24 cellular contexts compared by ENCODE assay signal in genomic region chr3:160796089-160796812, GRCh38. TPM values are rescaled to one million over a fixed set of nuclear protein-coding genes. Genes with fewer than 3 reads are reported as not detected.
DNase-seq lines count a peak whose midpoint lies in the region; ATAC-seq and TF ChIP-seq lines count a peak whose summit lies in the region.
"Had no signal": no experiment of that assay in that cellular context is flagged by ENCODE, and none has a peak within 500 bp of the region (broad histone marks: within the 10 kb centered on the region; RNA-seq: fewer than 3 reads in every experiment).

No MANE protein-coding gene starts in this region.

- H3K4me3 ChIP-seq in body of pancreas (no peak overlapping the region), lower lobe of right lung (no peak overlapping the region), suprapubic skin (no peak overlapping the region)
- H3K4me3 ChIP-seq: colonic mucosa, Peyer's patch, tibial nerve had no signal

- intact Hi-C loops in body of pancreas (cut with DNase I), result no loop called here
- intact Hi-C loops in lower lobe of right lung (cut with DNase I), result no loop called here

- DNase-seq in NCI-H82 (lab: John Stamatoyannopoulos, UW) (peak; percentile 48), NCI-H82 treated with DMSO at 0.1 percent for 48 hours (lab: John Stamatoyannopoulos, UW; ENCODE audit: unreplicated experiment) (no peak), body of pancreas (no peak), lower lobe of right lung (no peak), suprapubic skin (ENCODE audit: low spot score in 2 of 2) (no peak), NOMO-1 treated with dmso at 0.1 percent for 144 hours (lab: John Stamatoyannopoulos, UW; ENCODE audit: unreplicated experiment) (no peak), DMS 273 treated with DMSO at 0.1 percent for 48 hours (lab: John Stamatoyannopoulos, UW) (no peak), GM03348 (ENCODE audit: low spot score) (no peak)
- DNase-seq: 8988T; activated CD4-positive, alpha-beta T cell treated with anti-CD3 and anti-CD28 coated beads for 4 hours; activated CD8-positive, alpha-beta memory T cell treated with anti-CD3 and anti-CD28 coated beads for 24 hours; activated T-cell treated with anti-CD3 and anti-CD28 coated beads, Interleukin-2, amount 50 U/mL, for 1 hour; CD4-positive, alpha-beta T cell; effector memory CD4-positive, alpha-beta T cell; foreskin melanocyte; GF-D8; H7; hypothalamus; NCI-H187; nucleus accumbens; Peyer's patch; stimulated activated naive CD8-positive, alpha-beta T cell treated with anti-CD3 and anti-CD28 coated beads, Interleukin-15, Interleukin-2, amounts not matched to agents 100 U/mL and 50 U/mL, for 24 hours had no signal

- H3K9me3 ChIP-seq in body of pancreas (no peaks in the 10 kb centered on the region), lower lobe of right lung (no peaks in the 10 kb centered on the region), suprapubic skin (no peaks in the 10 kb centered on the region)
- H3K9me3 ChIP-seq: colonic mucosa, Peyer's patch, tibial nerve had no signal

- WGBS in body of pancreas, 2 donors, result 63 to 64% methylated on average over 4 of the region's 4 CpGs
- WGBS in suprapubic skin, result 70% methylated on average over 4 of the region's 4 CpGs

- peaks cover 45% of the 10 kb centered on the region for H3K4me1 ChIP-seq in body of pancreas
- H3K4me1 ChIP-seq in lower lobe of right lung, result peaks cover 3% of the 10 kb centered on the region
- peaks cover 34% of the 10 kb centered on the region for H3K4me1 ChIP-seq in suprapubic skin
- H3K4me1 ChIP-seq: colonic mucosa, Peyer's patch had no signal

- TF ChIP-seq POLR2A in body of pancreas (IDR thresholded peaks at IDR 0.05) (no peak), suprapubic skin (IDR thresholded peaks at IDR 0.05) (no peak)

- peak overlapping the region; percentile 4 to 88 (median 71) for H3K27ac ChIP-seq in body of pancreas
- peak overlapping the region; percentile 43 for H3K27ac ChIP-seq in lower lobe of right lung
- H3K27ac ChIP-seq in suprapubic skin, result peak overlapping the region; percentile 71
- H3K27ac ChIP-seq: colonic mucosa, Peyer's patch had no signal

- TF ChIP-seq CTCF in body of pancreas (IDR thresholded peaks at IDR 0.05), result no peak
- no peak for TF ChIP-seq CTCF in lower lobe of right lung (IDR thresholded peaks at IDR 0.05)
- TF ChIP-seq CTCF in suprapubic skin (IDR thresholded peaks at IDR 0.05), result no peak

- ATAC-seq in body of pancreas (no peak), lower lobe of right lung (no peak)
- ATAC-seq: stimulated activated naive CD8-positive, alpha-beta T cell treated with anti-CD3 and anti-CD28 coated beads, Interleukin-15, Interleukin-2, amounts not matched to agents 100 U/mL and 50 U/mL, for 24 hours had no signal

- no peaks in the 10 kb centered on the region for H3K27me3 ChIP-seq in body of pancreas
- no peaks in the 10 kb centered on the region for H3K27me3 ChIP-seq in lower lobe of right lung (ENCODE audit: low read depth)
- H3K27me3 ChIP-seq in suprapubic skin, result no peaks in the 10 kb centered on the region
- H3K27me3 ChIP-seq: colonic mucosa, Peyer's patch, tibial nerve had no signal

- TF ChIP-seq EP300 in suprapubic skin (IDR thresholded peaks at IDR 0.05), result no peak

- H3K36me3 ChIP-seq in body of pancreas (replicated peaks in 1 of 2; ENCODE audit: insufficient read depth in 1 of 2, low read depth in 2 of 2) (no peaks in the 10 kb centered on the region), lower lobe of right lung (no peaks in the 10 kb centered on the region), suprapubic skin (no peaks in the 10 kb centered on the region)
- H3K36me3 ChIP-seq: colonic mucosa, Peyer's patch, tibial nerve had no signal

RNA-seq across cellular contexts. Expression of gene PPM1L, which starts 40.2 kb away (rescaled TPM):
- total RNA-seq in body of pancreas (10 to 100 TPM in 1 of 2 donors, 1 to 10 TPM in 1; 7.6 to 13.7 TPM), lower lobe of right lung (14.9 TPM), suprapubic skin (10 to 100 TPM; 31.5 to 40.2 (median 34.0) TPM)
